Comparison of ENCODE assay signal across 16 cellular contexts in the genomic region with DNA sequence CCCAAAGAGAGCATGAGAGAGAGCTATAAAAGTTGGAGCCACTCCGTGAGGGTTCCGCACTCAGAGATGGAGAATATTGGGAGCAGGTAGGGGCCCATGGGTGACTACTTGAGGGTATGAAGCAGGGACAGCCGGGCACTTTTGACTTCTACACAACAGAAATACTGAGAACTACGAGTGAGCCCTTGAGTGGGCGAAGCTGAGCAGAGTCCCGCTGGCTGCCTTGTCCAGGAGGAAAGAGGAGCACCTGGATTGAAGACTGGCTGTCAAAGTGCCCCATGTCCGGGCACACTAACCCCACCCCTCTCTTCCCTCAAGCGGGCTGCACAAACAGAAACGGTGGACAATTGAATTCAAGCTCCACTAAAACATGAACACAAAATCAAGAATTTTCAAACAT. TPM values are rescaled to one million over a fixed set of nuclear protein-coding genes. Genes with fewer than 3 reads are reported as not detected.
A peak's percentile ranks its signal among the peaks of the same experiment; 100 is the strongest.
DNase-seq lines count a peak whose midpoint lies in the region; ATAC-seq and FAIRE-seq lines count a peak whose summit lies in the region.
"Had no signal": no experiment of that assay in that cellular context is flagged by ENCODE, and none has a peak within 500 bp of the region (broad histone marks: within the 10 kb centered on the region; RNA-seq: fewer than 3 reads in every experiment).

No MANE protein-coding gene starts in this region.

- POLR2A ChIA-PET in activated CD4-positive, alpha-beta memory T cell treated with anti-CD3 and anti-CD28 coated beads for 36 hours (lab: Charles Lee), result interaction anchor here (0.8 to 7.3 kb wide), 6 partner anchors 9 to 27 kb away, joined by 3 to 91 read pairs (median 16); no protein-coding TSS in a partner anchor

- CTCF ChIA-PET in activated naive CD4-positive, alpha-beta T cell treated with anti-CD3 and anti-CD28 coated beads, Interleukin-2, amount 10 ng/mL, durations not matched to agents 7 days and 5 days (lab: Charles Lee), result interaction anchor here (0.7 to 6.0 kb wide), 7 partner anchors 10 to 32 kb away, joined by 3 to 26 read pairs (median 9); no protein-coding TSS in a partner anchor
- CTCF ChIA-PET in activated CD4-positive, alpha-beta memory T cell treated with anti-CD3 and anti-CD28 coated beads for 36 hours (lab: Charles Lee), result interaction anchor here (1.5 to 7.5 kb wide), 5 partner anchors 10 to 79 kb away, joined by 3 to 38 read pairs (median 16); no protein-coding TSS in a partner anchor

- FAIRE-seq in GM19239 (lab: Jason Lieb, UNC), result no peak

- H3K36me3 Mint-ChIP-seq in activated naive CD4-positive, alpha-beta T cell treated with anti-CD3 and anti-CD28 coated beads, Interleukin-2, amount 10 ng/mL, durations not matched to agents 7 days and 5 days, result peaks cover 58% of the 10 kb centered on the region
- no peaks in the 10 kb centered on the region for H3K36me3 Mint-ChIP-seq in activated CD4-positive, alpha-beta memory T cell treated with anti-CD3 and anti-CD28 coated beads for 36 hours

- H3K4me1 ChIP-seq in effector memory CD4-positive, alpha-beta T cell (ENCODE audit: control insufficient read depth, insufficient read depth, low read length, poor library complexity, severe bottlenecking), result peaks cover 70% of the 10 kb centered on the region
- H3K4me1 ChIP-seq in thymus (ENCODE audit: control insufficient read depth, insufficient read depth, low read length), result peaks cover 46% of the 10 kb centered on the region

- 95% methylated on average over 9 of the region's 9 CpGs for WGBS in thymus

- H3K27ac ChIP-seq in effector memory CD4-positive, alpha-beta T cell (ENCODE audit: insufficient read depth, low read length, poor library complexity, severe bottlenecking), result peak overlapping the region; percentile 90
- peak overlapping the region; percentile 85 for H3K27ac ChIP-seq in thymus (ENCODE audit: low read depth)
- H3K27ac ChIP-seq: brain microvascular endothelial cell, coronary artery, HL-60, thyroid gland had no signal

- no peaks in the 10 kb centered on the region for H3K27me3 Mint-ChIP-seq in activated naive CD4-positive, alpha-beta T cell treated with anti-CD3 and anti-CD28 coated beads, Interleukin-2, amount 10 ng/mL, durations not matched to agents 7 days and 5 days
- no peaks in the 10 kb centered on the region for H3K27me3 Mint-ChIP-seq in activated CD4-positive, alpha-beta memory T cell treated with anti-CD3 and anti-CD28 coated beads for 36 hours

- no peaks in the 10 kb centered on the region for H3K9me3 Mint-ChIP-seq in activated naive CD4-positive, alpha-beta T cell treated with anti-CD3 and anti-CD28 coated beads, Interleukin-2, amount 10 ng/mL, durations not matched to agents 7 days and 5 days
- no peaks in the 10 kb centered on the region for H3K9me3 Mint-ChIP-seq in activated CD4-positive, alpha-beta memory T cell treated with anti-CD3 and anti-CD28 coated beads for 36 hours
- H3K9me3 Mint-ChIP-seq: HFFc6 had no signal

- H3K4me1 Mint-ChIP-seq in activated naive CD4-positive, alpha-beta T cell treated with anti-CD3 and anti-CD28 coated beads, Interleukin-2, amount 10 ng/mL, durations not matched to agents 7 days and 5 days, result peaks cover 91% of the 10 kb centered on the region
- peaks cover 81% of the 10 kb centered on the region for H3K4me1 Mint-ChIP-seq in activated CD4-positive, alpha-beta memory T cell treated with anti-CD3 and anti-CD28 coated beads for 36 hours (ENCODE audit: low read depth)

- no peaks in the 10 kb centered on the region for H3K9me3 ChIP-seq in effector memory CD4-positive, alpha-beta T cell (ENCODE audit: control insufficient read depth, low read length)
- H3K9me3 ChIP-seq in thymus (ENCODE audit: control insufficient read depth), result no peaks in the 10 kb centered on the region
- H3K9me3 ChIP-seq: thyroid gland had no signal

- H3K4me3 Mint-ChIP-seq in activated naive CD4-positive, alpha-beta T cell treated with anti-CD3 and anti-CD28 coated beads, Interleukin-2, amount 10 ng/mL, durations not matched to agents 7 days and 5 days, result peak overlapping the region; percentile 76
- H3K4me3 Mint-ChIP-seq in activated CD4-positive, alpha-beta memory T cell treated with anti-CD3 and anti-CD28 coated beads for 36 hours, result peak overlapping the region; percentile 77
- H3K4me3 Mint-ChIP-seq: HFFc6 had no signal

- no peaks in the 10 kb centered on the region for H3K36me3 ChIP-seq in effector memory CD4-positive, alpha-beta T cell (ENCODE audit: control insufficient read depth, insufficient read depth, low read length)
- H3K36me3 ChIP-seq in thymus (ENCODE audit: control insufficient read depth, insufficient read depth), result no peaks in the 10 kb centered on the region
- H3K36me3 ChIP-seq: brain microvascular endothelial cell, thyroid gland had no signal

- DNase-seq in activated naive CD4-positive, alpha-beta T cell treated with anti-CD3 and anti-CD28 coated beads, Interleukin-2, amount 10 ng/mL, durations not matched to agents 7 days and 5 days, result no peak
- no peak for DNase-seq in activated naive CD4-positive, alpha-beta T cell (lab: John Stamatoyannopoulos, UW)
- DNase-seq in activated CD4-positive, alpha-beta memory T cell treated with anti-CD3 and anti-CD28 coated beads for 36 hours, result no peak
- DNase-seq in effector memory CD4-positive, alpha-beta T cell, result no peak
- no peak for DNase-seq in GM19239 (ENCODE audit: insufficient read length, low spot score)
- no peak for DNase-seq in SKM-1 treated with dmso at 0.1 percent for 144 hours (lab: John Stamatoyannopoulos, UW; ENCODE audit: unreplicated experiment)
- DNase-seq: brain microvascular endothelial cell, HFFc6, IMR-90, NCI-H1930, NCI-H446 treated with DMSO at 0.1 percent for 48 hours, thyroid gland had no signal

- no peak for ATAC-seq in GM21515 (IDR thresholded peaks at IDR 0.05; ENCODE audit: unreplicated experiment)

- H3K27ac Mint-ChIP-seq in activated naive CD4-positive, alpha-beta T cell treated with anti-CD3 and anti-CD28 coated beads, Interleukin-2, amount 10 ng/mL, durations not matched to agents 7 days and 5 days, result peak overlapping the region; percentile 91
- H3K27ac Mint-ChIP-seq in activated CD4-positive, alpha-beta memory T cell treated with anti-CD3 and anti-CD28 coated beads for 36 hours, result peak overlapping the region; percentile 92
- H3K27ac Mint-ChIP-seq: HFFc6 had no signal

- H3K4me3 ChIP-seq in effector memory CD4-positive, alpha-beta T cell (ENCODE audit: insufficient read depth, low read depth, low read length, poor library complexity, severe bottlenecking), result peak overlapping the region; percentile 31
- no peak overlapping the region for H3K4me3 ChIP-seq in thymus (ENCODE audit: low read length)
- H3K4me3 ChIP-seq: coronary artery, thyroid gland had no signal

- no peaks in the 10 kb centered on the region for H3K27me3 ChIP-seq in effector memory CD4-positive, alpha-beta T cell (replicated peaks; ENCODE audit: control insufficient read depth, insufficient read depth, low read length, poor library complexity, severe bottlenecking)
- no peaks in the 10 kb centered on the region for H3K27me3 ChIP-seq in thymus (ENCODE audit: control insufficient read depth, insufficient read depth)
- H3K27me3 ChIP-seq: brain microvascular endothelial cell, thyroid gland had no signal

- intact Hi-C loops in activated CD4-positive, alpha-beta memory T cell treated with anti-CD3 and anti-CD28 coated beads for 36 hours (cut with micrococcal nuclease), result loop anchor here (1.0 kb wide), 1 partner anchor 10 kb away; no protein-coding TSS in a partner anchor

RNA-seq across cellular contexts. Expression of a gene that starts 33.6 kb away (rescaled TPM):
- total RNA-seq in activated CD4-positive, alpha-beta memory T cell treated with anti-CD3 and anti-CD28 coated beads for 36 hours, result 100 to 1,000 TPM; 105 to 106 TPM
- 52.9 TPM for polyA plus RNA-seq in thymus
- total RNA-seq: IMR-90 had no signal
- polyA plus RNA-seq: IMR-90 had no signal
